Comparison of ENCODE assay signal across 31 cellular contexts in the genomic region with DNA sequence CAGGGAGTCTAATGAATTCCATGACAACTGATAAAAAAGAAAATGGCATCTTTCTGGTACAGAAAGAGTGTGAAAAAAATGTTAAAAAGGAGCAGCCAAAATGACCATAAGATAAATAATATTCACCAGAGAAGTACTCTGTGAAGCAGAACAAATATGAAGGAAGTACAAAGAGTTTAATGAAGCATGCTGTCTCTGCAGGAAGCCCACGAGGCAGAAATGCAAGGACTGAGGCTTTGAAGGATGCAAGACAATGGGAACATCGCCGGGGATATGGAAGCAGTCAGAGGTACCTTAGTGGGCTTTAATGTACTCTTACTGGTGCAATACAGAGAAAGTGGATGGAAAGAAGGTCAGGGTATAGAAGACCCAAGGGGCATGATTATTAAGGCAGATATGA. TPM values are rescaled to one million over a fixed set of nuclear protein-coding genes. Genes with fewer than 3 reads are reported as not detected.
"Had no signal": no experiment of that assay in that cellular context is flagged by ENCODE, and none has a peak within 500 bp of the region (broad histone marks: within the 10 kb centered on the region; RNA-seq: fewer than 3 reads in every experiment).

No MANE protein-coding gene starts in this region.

- H3K36me3 ChIP-seq: esophagus muscularis mucosa, heart right ventricle, left lung, lower lobe of right lung, thoracic aorta had no signal

- ATAC-seq: body of pancreas; foreskin keratinocyte; heart right ventricle; left lung; lower lobe of right lung; naive thymus-derived CD8-positive, alpha-beta T cell; sciatic nerve; stimulated activated effector memory CD8-positive, alpha-beta T cell treated with anti-CD3 and anti-CD28 coated beads, Interleukin-12 subunit alpha, Interleukin-12 subunit beta, amount 100 ng/mL, for 72 hours had no signal

- H3K9me3 ChIP-seq: body of pancreas, esophagus muscularis mucosa, heart right ventricle, left lung, lower lobe of right lung, thoracic aorta had no signal

- H3K27ac ChIP-seq: body of pancreas, esophagus muscularis mucosa, foreskin keratinocyte, heart right ventricle, left lung, lower lobe of right lung, skin epidermis, thoracic aorta, VCaP had no signal

- H3K4me3 ChIP-seq: body of pancreas, esophagus muscularis mucosa, heart right ventricle, left lung, lower lobe of right lung, skin epidermis, thoracic aorta had no signal

- H3K27me3 ChIP-seq: body of pancreas, esophagus muscularis mucosa, foreskin keratinocyte, heart right ventricle, left lung had no signal

- DNase-seq: activated CD4-positive, alpha-beta T cell treated with anti-CD3 and anti-CD28 coated beads for 48 hours; activated CD4-positive, alpha-beta T cell treated with anti-CD3 and anti-CD28 coated beads, Interleukin-2, amount 50 U/mL, for 48 hours; activated CD8-positive, alpha-beta memory T cell treated with anti-CD3 and anti-CD28 coated beads for 24 hours; activated gamma-delta T cell; activated naive CD4-positive, alpha-beta T cell treated with anti-CD3 and anti-CD28 coated beads, Interleukin-2, amount 50 U/mL, for 16 hours; activated T-cell treated with anti-CD3 and anti-CD28 coated beads, Interleukin-2, amount 50 U/mL, for 1 hour; anterior cingulate cortex; body of pancreas; dermis blood vessel endothelial cell; effector CD4-positive, alpha-beta T cell; foreskin keratinocyte; heart right ventricle; left lung; lower lobe of right lung; mesenchymal stem cell; naive thymus-derived CD8-positive, alpha-beta T cell; occipital lobe; stimulated activated CD4-positive, alpha-beta T cell treated with anti-CD3 and anti-CD28 coated beads, Interleukin-12 subunit alpha, Interleukin-12 subunit beta, amount 100 ng/mL, for 4 hours; stimulated activated CD4-positive, alpha-beta T cell treated with anti-CD3 and anti-CD28 coated beads, Interleukin-4, amount 100 ng/mL, for 24 hours; T-helper 1 cell; trophoblast cell had no signal

- H3K4me1 ChIP-seq: body of pancreas, esophagus muscularis mucosa, foreskin keratinocyte, heart right ventricle, left lung, lower lobe of right lung had no signal

RNA-seq across cellular contexts. Expression of a gene that starts 50.7 kb away (rescaled TPM):
- total RNA-seq: activated T-helper 1 cell treated with anti-CD3 and anti-CD28 coated beads, Interleukin-12 subunit alpha, Interleukin-12 subunit beta, Interleukin-2, Interleukin-4 antibody, amounts not matched to agents 30 ng/mL and 10 ng/mL and 1 ng/mL, durations not matched to agents 14 hours and 24 hours and 36 hours; body of pancreas; dermis blood vessel endothelial cell; esophagus muscularis mucosa; foreskin keratinocyte; heart right ventricle; left lung; lower lobe of right lung; naive thymus-derived CD8-positive, alpha-beta T cell; neural crest cell; occipital lobe; pulmonary artery endothelial cell; sciatic nerve; subcutaneous adipose tissue; thoracic aorta had no signal
